9 cellular contexts compared by ENCODE assay signal in the genomic region with DNA sequence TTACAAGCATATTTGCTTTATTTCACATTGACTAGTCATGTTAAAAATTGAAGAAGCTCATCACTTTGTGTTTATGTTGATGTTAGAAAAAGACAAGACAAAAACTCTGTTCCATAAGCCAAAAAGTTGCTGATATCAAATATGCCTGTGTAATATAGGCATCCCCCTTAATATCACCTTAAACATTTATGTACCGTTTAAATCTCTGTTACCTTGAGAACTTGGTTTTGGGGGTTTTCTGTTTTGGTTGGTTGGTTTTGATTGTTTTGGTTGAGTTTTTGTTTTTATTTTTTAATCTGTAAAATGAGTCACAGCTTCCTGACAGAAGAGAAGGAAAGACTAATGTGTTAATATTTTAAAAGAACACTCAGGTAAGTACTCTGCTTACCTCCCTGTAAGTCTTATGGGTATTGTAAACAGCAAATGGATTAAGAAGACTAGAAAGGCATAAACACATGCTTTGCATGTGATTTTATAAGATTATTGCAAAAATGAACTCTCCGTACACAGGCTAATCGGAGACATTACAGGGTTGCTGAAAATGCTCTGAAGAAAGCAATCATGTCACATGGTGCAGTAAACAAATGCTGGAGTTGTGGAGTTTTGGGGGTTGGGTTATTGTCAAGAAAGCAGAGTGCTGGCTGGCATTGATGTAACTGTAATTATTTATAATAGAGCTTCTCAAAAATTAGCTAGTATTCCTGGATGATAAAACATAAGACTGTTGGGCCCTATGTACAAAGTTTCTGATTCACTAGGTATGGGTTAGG.
DNase-seq lines count a peak whose midpoint lies in the region; ATAC-seq and TF ChIP-seq lines count a peak whose summit lies in the region.
"Had no signal": no experiment of that assay in that cellular context is flagged by ENCODE, and none has a peak within 500 bp of the region (broad histone marks: within the 10 kb centered on the region; RNA-seq: fewer than 3 reads in every experiment).

No MANE protein-coding gene starts in this region.

- peaks cover 0 to 50% (median 5%) of the 10 kb centered on the region in 3 donors for H3K4me1 ChIP-seq in esophagus squamous epithelium
- H3K4me1 ChIP-seq in suprapubic skin = peaks cover 34% of the 10 kb centered on the region

- no peaks in the 10 kb centered on the region for H3K9me3 ChIP-seq in esophagus squamous epithelium
- no peaks in the 10 kb centered on the region for H3K9me3 ChIP-seq in suprapubic skin

- TF ChIP-seq POLR2A in esophagus squamous epithelium (IDR thresholded peaks at IDR 0.05) = peak in 1 of 4 donors; percentile 16
- no peak for TF ChIP-seq POLR2A in suprapubic skin (IDR thresholded peaks at IDR 0.05)

- peak overlapping the region; percentile 82 for H3K4me3 Mint-ChIP-seq in activated T-cell treated with anti-CD3 and anti-CD28 coated beads, Interleukin-2, amount 50 U/mL, for 24 hours

- no peaks in the 10 kb centered on the region for H3K36me3 Mint-ChIP-seq in activated T-cell treated with anti-CD3 and anti-CD28 coated beads, Interleukin-2, amount 50 U/mL, for 24 hours (ENCODE audit: low read depth)

- no peaks in the 10 kb centered on the region for H3K36me3 ChIP-seq in esophagus squamous epithelium
- no peaks in the 10 kb centered on the region for H3K36me3 ChIP-seq in suprapubic skin

- TF ChIP-seq CTCF in esophagus squamous epithelium (IDR thresholded peaks at IDR 0.05) = no peak
- TF ChIP-seq CTCF in suprapubic skin (IDR thresholded peaks at IDR 0.05) = no peak

- intact Hi-C loops in esophagus squamous epithelium (cut with DNase I) = no loop called here

- TF ChIP-seq EP300 in suprapubic skin (IDR thresholded peaks at IDR 0.05) = no peak

- H3K27ac Mint-ChIP-seq in activated T-cell treated with anti-CD3 and anti-CD28 coated beads, Interleukin-2, amount 50 U/mL, for 24 hours = peak overlapping the region; percentile 94

- ATAC-seq in HG02884 (IDR thresholded peaks at IDR 0.05; ENCODE audit: unreplicated experiment) = no peak
- no peak for ATAC-seq in HG03442 (IDR thresholded peaks at IDR 0.05; ENCODE audit: unreplicated experiment)
- ATAC-seq in GM21737 (IDR thresholded peaks at IDR 0.05; ENCODE audit: unreplicated experiment) = no peak

- H3K27me3 Mint-ChIP-seq in activated T-cell treated with anti-CD3 and anti-CD28 coated beads, Interleukin-2, amount 50 U/mL, for 24 hours = no peaks in the 10 kb centered on the region

- H3K27ac ChIP-seq in esophagus squamous epithelium = peak overlapping the region; percentile 39 to 82 (median 76)
- peak overlapping the region; percentile 49 for H3K27ac ChIP-seq in suprapubic skin

- 44 to 55% methylated on average over 3 of the region's 3 CpGs for WGBS in esophagus squamous epithelium, 2 donors
- WGBS in suprapubic skin = 68% methylated on average over 3 of the region's 3 CpGs

- no peaks in the 10 kb centered on the region for H3K27me3 ChIP-seq in esophagus squamous epithelium
- no peaks in the 10 kb centered on the region for H3K27me3 ChIP-seq in suprapubic skin

- DNase-seq in activated T-cell treated with anti-CD3 and anti-CD28 coated beads, Interleukin-2, amount 50 U/mL, for 24 hours = no peak
- no peak for DNase-seq in activated T-cell treated with anti-CD3 and anti-CD28 coated beads for 4 hours
- peak; percentile 86 for DNase-seq in NAMALWA (ENCODE audit: low spot score)
- DNase-seq in esophagus squamous epithelium (lab: John Stamatoyannopoulos, UW) = no peak
- no peak for DNase-seq in suprapubic skin (ENCODE audit: low spot score in 2 of 2)
- DNase-seq: dermis blood vessel endothelial cell had no signal

- no peaks in the 10 kb centered on the region for H3K9me3 Mint-ChIP-seq in activated T-cell treated with anti-CD3 and anti-CD28 coated beads, Interleukin-2, amount 50 U/mL, for 24 hours

- H3K4me1 Mint-ChIP-seq in activated T-cell treated with anti-CD3 and anti-CD28 coated beads, Interleukin-2, amount 50 U/mL, for 24 hours (ENCODE audit: low read depth) = peaks cover 73% of the 10 kb centered on the region

- no peak overlapping the region for H3K4me3 ChIP-seq in esophagus squamous epithelium
- peak overlapping the region; percentile 4 for H3K4me3 ChIP-seq in suprapubic skin
